ENCODE assay signal across 20 cellular contexts in genomic region chr14:103740991-103741689, GRCh38. TPM values are rescaled to one million over a fixed set of nuclear protein-coding genes. Genes with fewer than 3 reads are reported as not detected.
DNase-seq lines count a peak whose midpoint lies in the region; ATAC-seq and TF ChIP-seq lines count a peak whose summit lies in the region.
"Had no signal": no experiment of that assay in that cellular context is flagged by ENCODE, and none has a peak within 500 bp of the region (broad histone marks: within the 10 kb centered on the region; RNA-seq: fewer than 3 reads in every experiment).

No MANE protein-coding gene starts in this region.

- no peaks in the 10 kb centered on the region for H3K79me1 ChIP-seq in mesenchymal stem cell (replicated peaks; ENCODE audit: low read length, poor library complexity, severe bottlenecking)

- TF ChIP-seq POLR2A in NB4 (IDR thresholded peaks at IDR 0.05; ENCODE audit: extremely low read depth, insufficient read length) = no peak

- H2AK5ac ChIP-seq in mesenchymal stem cell (ENCODE audit: low read length, severe bottlenecking) = no peak overlapping the region

- H3K4ac ChIP-seq in mesenchymal stem cell (ENCODE audit: low read depth in 1 of 2, low read length in 2 of 2) = no peak overlapping the region

- no peak for ATAC-seq in HG02973 (IDR thresholded peaks at IDR 0.05; ENCODE audit: unreplicated experiment)
- no peak for ATAC-seq in right cardiac atrium
- ATAC-seq: GM23338; stimulated activated naive CD8-positive, alpha-beta T cell treated with anti-CD3 and anti-CD28 coated beads, Interleukin-15, amount 100 ng/mL, for 72 hours had no signal

- 71% methylated on average over 14 of the region's 14 CpGs for WGBS in mesenchymal stem cell
- WGBS in right cardiac atrium = 64% methylated on average over 14 of the region's 14 CpGs

- H2BK15ac ChIP-seq in mesenchymal stem cell (ENCODE audit: low read depth, poor library complexity, severe bottlenecking) = no peak overlapping the region

- no peak overlapping the region for H3K23ac ChIP-seq in mesenchymal stem cell (ENCODE audit: low read length in 2 of 2)

- no peak overlapping the region for H3K18ac ChIP-seq in mesenchymal stem cell (ENCODE audit: low read depth in 1 of 2, low read length in 2 of 2)

- intact Hi-C loops in right cardiac atrium (cut with DNase I) = no loop called here

- peaks cover 28% of the 10 kb centered on the region; the same call in 1 of the 2 replicates for H3K36me3 ChIP-seq in BLaER1
- peaks cover 0 to 44% of the 10 kb centered on the region in 2 experiments for H3K36me3 ChIP-seq in mesenchymal stem cell (ENCODE audit: control insufficient read depth in 1 of 2, insufficient read depth in 2 of 2, low read depth in 1 of 2, low read length in 2 of 2)
- H3K36me3 ChIP-seq: neural progenitor cell, vagina had no signal

- TF ChIP-seq CTCF in NB4 (IDR thresholded peaks at IDR 0.05; ENCODE audit: low read depth, low read length) (no peak), coronary artery (IDR thresholded peaks at IDR 0.05) (no peak)

- H3K27ac ChIP-seq in BLaER1 (peak overlapping the region; percentile 25), coronary artery (peak overlapping the region in 1 of 2 donors; percentile 11), mesenchymal stem cell (ENCODE audit: low read length, poor library complexity, severe bottlenecking) (no peak overlapping the region), right cardiac atrium (ENCODE audit: low read length) (no peak overlapping the region)
- H3K27ac ChIP-seq: neural progenitor cell, vagina had no signal

- peak overlapping the region; percentile 32 for H2AFZ ChIP-seq in mesenchymal stem cell (ENCODE audit: low read depth, low read length)
- H2AFZ ChIP-seq: GM23338, neural progenitor cell had no signal

- no peak overlapping the region for H2BK12ac ChIP-seq in mesenchymal stem cell (ENCODE audit: low read length in 2 of 2)

- no peak overlapping the region for H3K9ac ChIP-seq in BLaER1
- H3K9ac ChIP-seq in mesenchymal stem cell (ENCODE audit: low read length) = no peak overlapping the region
- H3K9ac ChIP-seq: neural progenitor cell had no signal

- H3K14ac ChIP-seq in mesenchymal stem cell (ENCODE audit: low read length in 2 of 2) = no peak overlapping the region

- H3K27me3 ChIP-seq in BLaER1 (no peaks in the 10 kb centered on the region), mesenchymal stem cell (ENCODE audit: control insufficient read depth in 1 of 2, insufficient read depth in 1 of 2, low read length in 2 of 2) (no peaks in the 10 kb centered on the region), right cardiac atrium (ENCODE audit: control insufficient read depth, insufficient read depth) (no peaks in the 10 kb centered on the region)
- H3K27me3 ChIP-seq: neural progenitor cell, vagina had no signal

- DNase-seq in NB4 (ENCODE audit: low read depth) (peak; percentile 18), coronary artery (ENCODE audit: low spot score) (peak; percentile 49), mesenchymal stem cell (peak; percentile 12), T-helper 2 cell (no peak), right cardiac atrium (no peak), SKM-1 treated with dmso at 0.1 percent for 144 hours (lab: John Stamatoyannopoulos, UW; ENCODE audit: unreplicated experiment) (no peak)
- DNase-seq: ACHN; activated CD4-positive, alpha-beta T cell treated with anti-CD3 and anti-CD28 coated beads for 4 hours; GDM1; glutamatergic neuron; NCI-H1694 treated with DMSO at 0.1 percent for 48 hours; NCI-H446; SIG-M5; stimulated activated naive CD8-positive, alpha-beta T cell treated with anti-CD3 and anti-CD28 coated beads, Interleukin-15, amount 100 ng/mL, for 72 hours; T-helper 9 cell had no signal

- H3K4me3 ChIP-seq in BLaER1 (no peak overlapping the region), NB4 (ENCODE audit: low read depth, low read length) (no peak overlapping the region), coronary artery (no peak overlapping the region), mesenchymal stem cell (ENCODE audit: insufficient read depth in 1 of 2, low read depth in 1 of 2, low read length in 2 of 2) (no peak overlapping the region), right cardiac atrium (ENCODE audit: low read length) (no peak overlapping the region)
- H3K4me3 ChIP-seq: GM23338, neural progenitor cell, vagina had no signal

- no peak overlapping the region for H3K4me2 ChIP-seq in BLaER1
- H3K4me2 ChIP-seq in mesenchymal stem cell (ENCODE audit: low read length, poor library complexity, severe bottlenecking) = no peak overlapping the region
- H3K4me2 ChIP-seq: GM23338, neural progenitor cell had no signal

- H3K4me1 ChIP-seq in BLaER1 (peaks cover 48% of the 10 kb centered on the region), mesenchymal stem cell (ENCODE audit: control insufficient read depth, insufficient read depth, low read depth, low read length) (peaks cover 4% of the 10 kb centered on the region), right cardiac atrium (ENCODE audit: control insufficient read depth, insufficient read depth, low read length) (peaks cover under 1% of the 10 kb centered on the region)

- H4K20me1 ChIP-seq in BLaER1 = no peaks in the 10 kb centered on the region

- no peak overlapping the region for H4K8ac ChIP-seq in mesenchymal stem cell (ENCODE audit: low read length)

- H2BK120ac ChIP-seq in mesenchymal stem cell (ENCODE audit: low read depth, low read length) = no peak overlapping the region

- H3K9me3 ChIP-seq in BLaER1 (no peaks in the 10 kb centered on the region), mesenchymal stem cell (ENCODE audit: control insufficient read depth, low read length) (no peaks in the 10 kb centered on the region), right cardiac atrium (ENCODE audit: control insufficient read depth, low read length) (no peaks in the 10 kb centered on the region)
- H3K9me3 ChIP-seq: vagina had no signal

- no peak overlapping the region for H4K91ac ChIP-seq in mesenchymal stem cell (ENCODE audit: low read length)

- H2BK5ac ChIP-seq in mesenchymal stem cell (ENCODE audit: low read depth, low read length, poor library complexity, severe bottlenecking) = no peak overlapping the region

RNA-seq across cellular contexts. Expression of gene ZFYVE21, which starts 25.5 kb away (rescaled TPM):
- 44.0 TPM for polyA plus RNA-seq in mesenchymal stem cell (2013, experiment 1 of 2)
- polyA plus RNA-seq in mesenchymal stem cell (2013, experiment 2 of 2) = 43.8 TPM
- 10 to 100 TPM; 42.0 to 61.0 (median 52.4) TPM for total RNA-seq in right cardiac atrium
- polyA plus RNA-seq in right cardiac atrium = 66.8 TPM

RNA-seq across cellular contexts. Expression of gene XRCC3, which starts 25.9 kb away (rescaled TPM):
- 4.5 TPM for polyA plus RNA-seq in mesenchymal stem cell (2013, experiment 1 of 2)
- polyA plus RNA-seq in mesenchymal stem cell (2013, experiment 2 of 2) = 4.2 TPM
- total RNA-seq in right cardiac atrium = 1 to 10 TPM; 2.1 to 5.6 (median 2.4) TPM
- 2.2 TPM for polyA plus RNA-seq in right cardiac atrium

Comparison
In these comparisons a context has a peak if more than half of its experiments do, and no peak if none do; other contexts are left out.
1. DNase-seq: peak in NB4 (single experiment), coronary artery (single experiment) and mesenchymal stem cell (single experiment); none in T-helper 2 cell (0 of 5), right cardiac atrium (0 of 3) and SKM-1 treated with dmso at 0.1 percent for 144 hours (single experiment).